Comparison of ENCODE assay signal across 13 cellular contexts in the genomic region with DNA sequence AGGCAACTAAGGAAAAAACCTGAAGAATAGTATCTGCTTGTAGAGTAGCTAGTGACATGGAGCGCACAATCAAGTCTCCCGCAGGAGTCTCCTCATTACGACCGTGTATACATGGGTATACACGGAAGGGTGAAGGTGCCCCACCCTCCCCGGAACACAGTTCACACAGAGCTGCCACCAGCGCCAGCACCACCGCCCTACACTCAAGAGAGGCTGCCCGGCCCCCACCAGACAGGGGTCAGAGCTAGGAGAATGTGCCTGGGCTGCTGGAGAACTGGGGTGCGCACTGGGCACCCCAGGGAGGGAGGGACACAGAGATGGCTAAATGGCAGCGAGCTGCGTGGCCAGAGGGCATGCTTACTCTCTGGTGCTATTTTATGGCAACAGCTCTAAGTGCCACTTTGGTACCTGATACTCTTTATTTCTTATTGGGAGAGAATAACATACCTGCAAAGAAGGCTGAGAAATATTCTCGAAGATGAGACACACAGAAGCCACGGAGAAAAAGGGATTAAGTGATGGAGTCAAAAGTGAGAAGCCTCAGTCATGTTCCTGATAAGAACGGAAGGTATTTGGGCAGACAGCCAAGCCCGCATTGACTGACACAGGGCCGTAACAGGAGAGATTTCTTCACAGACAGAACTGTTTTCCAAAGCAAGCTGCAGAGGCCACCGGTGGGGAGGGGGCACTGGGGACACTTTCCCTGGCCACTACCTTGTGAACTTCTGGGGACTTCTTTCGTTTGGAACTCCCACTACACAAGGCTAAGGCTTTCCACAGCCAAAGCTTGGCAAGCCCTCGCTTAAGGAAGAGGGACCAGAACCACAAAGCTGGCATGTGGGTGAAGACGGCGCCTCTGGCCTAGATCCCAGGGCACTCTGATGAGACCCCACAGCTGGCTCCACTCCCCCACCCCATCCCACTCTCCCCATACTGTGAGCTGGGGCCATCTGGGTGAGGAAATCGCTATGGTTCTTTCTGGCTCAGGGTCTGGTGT.
DNase-seq lines count a peak whose midpoint lies in the region; ATAC-seq and TF ChIP-seq lines count a peak whose summit lies in the region.
"Had no signal": no experiment of that assay in that cellular context is flagged by ENCODE, and none has a peak within 500 bp of the region (broad histone marks: within the 10 kb centered on the region; RNA-seq: fewer than 3 reads in every experiment).

No MANE protein-coding gene starts in this region.

- H3K4me1 Mint-ChIP-seq in stimulated activated effector memory CD8-positive, alpha-beta T cell treated with anti-CD3 and anti-CD28 coated beads, Interleukin-12 subunit alpha, Interleukin-12 subunit beta, amount 100 ng/mL, for 72 hours: no peaks in the 10 kb centered on the region

- H3K27ac Mint-ChIP-seq in stimulated activated effector memory CD8-positive, alpha-beta T cell treated with anti-CD3 and anti-CD28 coated beads, Interleukin-12 subunit alpha, Interleukin-12 subunit beta, amount 100 ng/mL, for 72 hours: no peak overlapping the region

- no peak for ATAC-seq in HG03432 (IDR thresholded peaks at IDR 0.05; ENCODE audit: unreplicated experiment)
- ATAC-seq in stimulated activated effector memory CD8-positive, alpha-beta T cell treated with anti-CD3 and anti-CD28 coated beads, Interleukin-12 subunit alpha, Interleukin-12 subunit beta, amount 100 ng/mL, for 72 hours: no peak

- TF ChIP-seq EP300 in tibial nerve (IDR thresholded peaks at IDR 0.05): no peak

- no peak for TF ChIP-seq POLR2A in tibial nerve (IDR thresholded peaks at IDR 0.05)

- no peak overlapping the region for H3K4me3 Mint-ChIP-seq in stimulated activated effector memory CD8-positive, alpha-beta T cell treated with anti-CD3 and anti-CD28 coated beads, Interleukin-12 subunit alpha, Interleukin-12 subunit beta, amount 100 ng/mL, for 72 hours

- H3K4me1 ChIP-seq in BE2C (no peaks in the 10 kb centered on the region), tibial nerve (no peaks in the 10 kb centered on the region)

- in situ Hi-C loops in brain microvascular endothelial cell (cut with HindIII; ENCODE audit: low pct_ligation_motif_present, low sequenced_read_pairs): loop anchor here (25.0 kb wide), 1 partner anchor 681 kb away; the partner anchor contains the start of genes TAF5L and URB2

- no peaks in the 10 kb centered on the region for H3K9me3 Mint-ChIP-seq in stimulated activated effector memory CD8-positive, alpha-beta T cell treated with anti-CD3 and anti-CD28 coated beads, Interleukin-12 subunit alpha, Interleukin-12 subunit beta, amount 100 ng/mL, for 72 hours

- H3K27ac ChIP-seq in brain microvascular endothelial cell (no peak overlapping the region), tibial nerve (no peak overlapping the region)

- DNase-seq in BE2C: peak; percentile 67
- peak; percentile 35 for DNase-seq in M059J (ENCODE audit: low read depth)
- DNase-seq in brain microvascular endothelial cell: peak; percentile 14
- DNase-seq in mucosa of gallbladder (ENCODE audit: low spot score): peak; percentile 70
- no peak for DNase-seq in tibial nerve (ENCODE audit: low spot score in 2 of 2)
- DNase-seq in GM19238 (ENCODE audit: insufficient read length, low spot score): no peak
- no peak for DNase-seq in stimulated activated effector memory CD8-positive, alpha-beta T cell treated with anti-CD3 and anti-CD28 coated beads, Interleukin-12 subunit alpha, Interleukin-12 subunit beta, amount 100 ng/mL, for 72 hours (ENCODE audit: low spot score in 2 of 2)
- DNase-seq: activated CD4-positive, alpha-beta T cell treated with anti-CD3 and anti-CD28 coated beads, Interleukin-2, amount 50 U/mL, for 1 hour; anterior cingulate cortex; effector CD4-positive, alpha-beta T cell; MM.1S; T-helper 1 cell had no signal

- TF ChIP-seq CTCF in BE2C (IDR thresholded peaks at IDR 0.05; ENCODE audit: low read depth, low read length) (no peak), brain microvascular endothelial cell (IDR thresholded peaks at IDR 0.05; ENCODE audit: low read depth, low read length, missing control alignments) (no peak), tibial nerve (IDR thresholded peaks at IDR 0.05) (no peak)

- H3K36me3 ChIP-seq in BE2C (no peaks in the 10 kb centered on the region), brain microvascular endothelial cell (replicated peaks) (no peaks in the 10 kb centered on the region), tibial nerve (no peaks in the 10 kb centered on the region)

- H3K36me3 Mint-ChIP-seq in stimulated activated effector memory CD8-positive, alpha-beta T cell treated with anti-CD3 and anti-CD28 coated beads, Interleukin-12 subunit alpha, Interleukin-12 subunit beta, amount 100 ng/mL, for 72 hours: no peaks in the 10 kb centered on the region

- H3K9me3 ChIP-seq in BE2C (no peaks in the 10 kb centered on the region), tibial nerve (no peaks in the 10 kb centered on the region)

- H3K27me3 ChIP-seq in BE2C (no peaks in the 10 kb centered on the region), brain microvascular endothelial cell (replicated peaks) (no peaks in the 10 kb centered on the region), tibial nerve (no peaks in the 10 kb centered on the region)

- no peak overlapping the region for H3K4me3 ChIP-seq in BE2C (ENCODE audit: low read depth, low read length)
- no peak overlapping the region for H3K4me3 ChIP-seq in brain microvascular endothelial cell (ENCODE audit: low read depth, low read length)
- H3K4me3 ChIP-seq in tibial nerve: no peak overlapping the region

- WGBS in tibial nerve, 2 donors: 71 to 75% methylated on average over 23 of the region's 23 CpGs

Comparison
In these comparisons a context has a peak if more than half of its experiments do, and no peak if none do; other contexts are left out.
1. DNase-seq: peak in BE2C (single experiment), M059J (single experiment), brain microvascular endothelial cell (single experiment) and mucosa of gallbladder (single experiment); none in tibial nerve (0 of 2), GM19238 (single experiment) and stimulated activated effector memory CD8-positive, alpha-beta T cell treated with anti-CD3 and anti-CD28 coated beads, Interleukin-12 subunit alpha, Interleukin-12 subunit beta, amount 100 ng/mL, for 72 hours (0 of 2).